ENCODE assay signal across 8 cellular contexts in the genomic region with DNA sequence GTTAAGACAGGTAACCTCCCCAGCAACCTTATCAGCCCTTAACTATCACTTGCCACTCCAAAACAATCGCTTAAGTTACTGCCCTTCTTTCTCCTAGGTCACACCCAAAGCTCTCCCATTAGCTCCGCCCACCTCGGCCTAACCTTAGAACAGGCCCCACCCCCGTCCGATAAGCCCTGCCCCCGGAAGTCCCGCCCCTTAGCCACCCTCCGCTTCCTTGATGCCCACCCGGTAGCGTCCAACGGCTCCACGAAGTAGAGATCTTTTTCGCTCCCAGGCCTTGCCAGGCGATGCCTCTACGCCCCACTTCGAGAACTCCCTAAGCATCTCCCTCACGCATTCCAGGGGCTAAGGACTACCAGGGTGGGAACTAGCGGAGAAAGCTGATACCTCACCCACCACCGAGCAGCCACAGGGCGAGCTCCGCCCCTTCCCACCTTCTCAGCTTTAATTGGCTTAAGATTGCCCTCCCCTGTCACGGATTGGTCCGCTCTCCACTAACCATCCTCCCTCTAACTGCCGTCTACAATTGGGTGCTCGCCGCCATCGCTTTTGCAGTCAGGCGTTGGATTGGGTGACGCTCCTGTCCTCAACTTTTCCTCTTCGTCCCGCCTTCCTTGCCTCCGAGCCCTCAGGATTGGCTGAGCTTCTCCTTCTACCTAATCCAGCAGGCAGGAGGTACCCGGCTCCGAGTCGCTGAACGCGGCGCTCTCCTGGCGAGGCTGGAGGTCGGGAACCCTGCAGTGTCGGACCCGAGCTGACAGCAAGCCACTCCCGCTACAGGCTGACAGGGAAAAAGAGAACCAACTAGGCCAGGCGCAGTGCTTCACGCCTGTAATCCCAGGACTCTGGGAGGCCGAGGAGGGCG. TPM values are rescaled to one million over a fixed set of nuclear protein-coding genes. Genes with fewer than 3 reads are reported as not detected.
DNase-seq lines count a peak whose midpoint lies in the region; ATAC-seq and TF ChIP-seq lines count a peak whose summit lies in the region.

A gene (minus strand): TSS at position 425 of the 868 bp plus-strand sequence. CDS start 496 bp downstream, outside the sequence.

- H3K27me3 ChIP-seq in BLaER1 = no peaks in the 10 kb centered on the region
- no peaks in the 10 kb centered on the region for H3K27me3 ChIP-seq in left lung

- POLR2A ChIA-PET in activated CD4-positive, alpha-beta T cell treated with anti-CD3 and anti-CD28 coated beads, Interleukin-2, amount 10 ng/mL, durations not matched to agents 7 days and 5 days (lab: Charles Lee) = interaction anchor here (0.7 to 1.6 kb wide), 11 partner anchors 13 to 127 kb away, joined by 3 to 7 read pairs (median 3); a partner anchor contains a TSS

- peaks cover 6% of the 10 kb centered on the region; the same call in 1 of the 2 replicates for H4K20me1 ChIP-seq in BLaER1

- H3K9me3 ChIP-seq in BLaER1 (no peaks in the 10 kb centered on the region), left lung (no peaks in the 10 kb centered on the region)

- H3K4me1 ChIP-seq in BLaER1 = peaks cover 37% of the 10 kb centered on the region
- H3K4me1 ChIP-seq in left lung = peaks cover 9 to 26% of the 10 kb centered on the region in 2 donors

- H3K36me3 ChIP-seq in BLaER1 (peaks cover 27% of the 10 kb centered on the region), left lung (peaks cover 0 to 13% of the 10 kb centered on the region in 2 donors)

- H3K4me1 Mint-ChIP-seq in activated CD4-positive, alpha-beta T cell treated with anti-CD3 and anti-CD28 coated beads, Interleukin-2, amount 10 ng/mL, durations not matched to agents 7 days and 5 days = peaks cover 27% of the 10 kb centered on the region
- peaks cover 34% of the 10 kb centered on the region for H3K4me1 Mint-ChIP-seq in dendritic cell treated with granulocyte-macrophage colony-stimulating factor and Interleukin-4, amounts not matched to agents 40 ng/mL and 50 ng/mL, for 4 days (ENCODE audit: low read depth)

- peak within 1 kb of the TSS; percentile 91 for H3K9ac ChIP-seq in BLaER1

- H3K4me3 ChIP-seq in BLaER1 (peak within 1 kb of the TSS; percentile 73), left lung (peak within 1 kb of the TSS; percentile 40 to 68)

- peak within 1 kb of the TSS; percentile 96 for H3K4me2 ChIP-seq in BLaER1

- H3K9me3 Mint-ChIP-seq in activated CD4-positive, alpha-beta T cell treated with anti-CD3 and anti-CD28 coated beads, Interleukin-2, amount 10 ng/mL, durations not matched to agents 7 days and 5 days = no peaks in the 10 kb centered on the region
- no peaks in the 10 kb centered on the region for H3K9me3 Mint-ChIP-seq in dendritic cell treated with granulocyte-macrophage colony-stimulating factor and Interleukin-4, amounts not matched to agents 40 ng/mL and 50 ng/mL, for 4 days

- H3K27ac ChIP-seq in BLaER1 = peak within 1 kb of the TSS; percentile 95
- peak within 1 kb of the TSS; percentile 80 to 90 for H3K27ac ChIP-seq in left lung

- peak; percentile 100 for DNase-seq in NCI-H69 (lab: John Stamatoyannopoulos, UW)
- DNase-seq in activated CD4-positive, alpha-beta T cell treated with anti-CD3 and anti-CD28 coated beads, Interleukin-2, amount 10 ng/mL, durations not matched to agents 7 days and 5 days = peak; percentile 99
- peak; percentile 94 to 98 for DNase-seq in left lung
- peak; percentile 96 to 97 for DNase-seq in stimulated activated CD4-positive, alpha-beta T cell treated with anti-CD3 and anti-CD28 coated beads, Interleukin-2, amount 100 ng/mL, for 48 hours

- H3K36me3 Mint-ChIP-seq in activated CD4-positive, alpha-beta T cell treated with anti-CD3 and anti-CD28 coated beads, Interleukin-2, amount 10 ng/mL, durations not matched to agents 7 days and 5 days (ENCODE audit: low read depth) = peaks cover 16% of the 10 kb centered on the region
- peaks cover 40% of the 10 kb centered on the region for H3K36me3 Mint-ChIP-seq in dendritic cell treated with granulocyte-macrophage colony-stimulating factor and Interleukin-4, amounts not matched to agents 40 ng/mL and 50 ng/mL, for 4 days (ENCODE audit: low read depth)

- intact Hi-C loops in dendritic cell treated with granulocyte-macrophage colony-stimulating factor and Interleukin-4, amounts not matched to agents 40 ng/mL and 50 ng/mL, for 4 days (cut with micrococcal nuclease) = loop anchor here (1.0 to 2.0 kb wide), 2 partner anchors 17 to 26 kb away; a partner anchor contains a TSS
- intact Hi-C loops in left lung (cut with DNase I) = no loop called here

- peak within 1 kb of the TSS; percentile 95 for H3K27ac Mint-ChIP-seq in activated CD4-positive, alpha-beta T cell treated with anti-CD3 and anti-CD28 coated beads, Interleukin-2, amount 10 ng/mL, durations not matched to agents 7 days and 5 days
- peak within 1 kb of the TSS; percentile 98 for H3K27ac Mint-ChIP-seq in dendritic cell treated with granulocyte-macrophage colony-stimulating factor and Interleukin-4, amounts not matched to agents 40 ng/mL and 50 ng/mL, for 4 days

- H3K27me3 Mint-ChIP-seq in activated CD4-positive, alpha-beta T cell treated with anti-CD3 and anti-CD28 coated beads, Interleukin-2, amount 10 ng/mL, durations not matched to agents 7 days and 5 days = no peaks in the 10 kb centered on the region
- no peaks in the 10 kb centered on the region for H3K27me3 Mint-ChIP-seq in dendritic cell treated with granulocyte-macrophage colony-stimulating factor and Interleukin-4, amounts not matched to agents 40 ng/mL and 50 ng/mL, for 4 days

- CTCF ChIA-PET in activated CD4-positive, alpha-beta T cell treated with anti-CD3 and anti-CD28 coated beads, Interleukin-2, amount 10 ng/mL, durations not matched to agents 7 days and 5 days (lab: Charles Lee) = interaction anchor here (0.5 to 3.7 kb wide), 21 partner anchors 8 to 329 kb away, joined by 3 to 15 read pairs (median 4); a partner anchor contains a TSS

- no peak for TF ChIP-seq CTCF in left lung (IDR thresholded peaks at IDR 0.05)

- H3K4me3 Mint-ChIP-seq in activated CD4-positive, alpha-beta T cell treated with anti-CD3 and anti-CD28 coated beads, Interleukin-2, amount 10 ng/mL, durations not matched to agents 7 days and 5 days = peak within 1 kb of the TSS; percentile 92
- H3K4me3 Mint-ChIP-seq in dendritic cell treated with granulocyte-macrophage colony-stimulating factor and Interleukin-4, amounts not matched to agents 40 ng/mL and 50 ng/mL, for 4 days = peak within 1 kb of the TSS; percentile 92

- ATAC-seq in GM19328 (IDR thresholded peaks at IDR 0.05; ENCODE audit: unreplicated experiment) (peak; percentile 94), HG03520 (IDR thresholded peaks at IDR 0.05; ENCODE audit: unreplicated experiment) (peak; percentile 97), left lung (peak; percentile 97)

RNA-seq across cellular contexts. Expression of the gene that starts here (rescaled TPM):
- total RNA-seq in activated CD4-positive, alpha-beta T cell treated with anti-CD3 and anti-CD28 coated beads, Interleukin-2, amount 10 ng/mL, durations not matched to agents 7 days and 5 days = 10 to 100 TPM; 14.3 to 18.5 TPM
- total RNA-seq in left lung = 10 to 100 TPM; 11.2 TPM

Comparison
In these comparisons a context has a peak if more than half of its experiments do, and no peak if none do; other contexts are left out.
1. Peak in every context shown above with its lines: DNase-seq, ATAC-seq, H3K4me3 ChIP-seq and H3K27ac ChIP-seq.